ENCODE assay signal across 17 cellular contexts in genomic region chr13:97492684-97493371, GRCh38. TPM values are rescaled to one million over a fixed set of nuclear protein-coding genes. Genes with fewer than 3 reads are reported as not detected.
DNase-seq lines count a peak whose midpoint lies in the region; ATAC-seq, FAIRE-seq and TF ChIP-seq lines count a peak whose summit lies in the region.
"Had no signal": no experiment of that assay in that cellular context is flagged by ENCODE, and none has a peak within 500 bp of the region (broad histone marks: within the 10 kb centered on the region; RNA-seq: fewer than 3 reads in every experiment).

No MANE protein-coding gene starts in this region.

- H3K36me3 Mint-ChIP-seq in activated CD8-positive, alpha-beta T cell treated with anti-CD3 and anti-CD28 coated beads, Interleukin-2, amount 10 ng/mL, durations not matched to agents 7 days and 5 days (ENCODE audit: low read depth), result peaks cover 4% of the 10 kb centered on the region
- H3K36me3 Mint-ChIP-seq in activated CD8-positive, alpha-beta T cell treated with anti-CD3 and anti-CD28 coated beads for 36 hours (ENCODE audit: low read depth), result no peaks in the 10 kb centered on the region
- H3K36me3 Mint-ChIP-seq: CD14-positive monocyte; CD4-positive, alpha-beta memory T cell had no signal

- H3K9me3 Mint-ChIP-seq in activated CD8-positive, alpha-beta T cell treated with anti-CD3 and anti-CD28 coated beads, Interleukin-2, amount 10 ng/mL, durations not matched to agents 7 days and 5 days (ENCODE audit: insufficient read depth), result peaks cover 18% of the 10 kb centered on the region
- peaks cover 5% of the 10 kb centered on the region for H3K9me3 Mint-ChIP-seq in activated CD8-positive, alpha-beta T cell treated with anti-CD3 and anti-CD28 coated beads for 36 hours

- peaks cover 16% of the 10 kb centered on the region for H3K4me1 Mint-ChIP-seq in activated CD8-positive, alpha-beta T cell treated with anti-CD3 and anti-CD28 coated beads, Interleukin-2, amount 10 ng/mL, durations not matched to agents 7 days and 5 days (ENCODE audit: low read depth)
- no peaks in the 10 kb centered on the region for H3K4me1 Mint-ChIP-seq in activated CD8-positive, alpha-beta T cell treated with anti-CD3 and anti-CD28 coated beads for 36 hours (ENCODE audit: low read depth)
- H3K4me1 Mint-ChIP-seq: CD4-positive, alpha-beta memory T cell had no signal

- CTCF ChIA-PET in activated CD8-positive, alpha-beta T cell treated with anti-CD3 and anti-CD28 coated beads, Interleukin-2, amount 10 ng/mL, durations not matched to agents 7 days and 5 days (lab: Charles Lee), result no interaction called here
- CTCF ChIA-PET in activated CD8-positive, alpha-beta T cell treated with anti-CD3 and anti-CD28 coated beads for 36 hours (lab: Charles Lee), result interaction anchor here (1.1 kb wide), 1 partner anchor 9 kb away, joined by 3 read pairs; no protein-coding TSS in a partner anchor

- no peaks in the 10 kb centered on the region for H3K36me3 ChIP-seq in bronchial epithelial cell (ENCODE audit: control insufficient read depth, insufficient read depth, low read length)
- H3K36me3 ChIP-seq: BLaER1 had no signal

- H3K27ac Mint-ChIP-seq in activated CD8-positive, alpha-beta T cell treated with anti-CD3 and anti-CD28 coated beads, Interleukin-2, amount 10 ng/mL, durations not matched to agents 7 days and 5 days, result peak overlapping the region; percentile 57
- no peak overlapping the region for H3K27ac Mint-ChIP-seq in activated CD8-positive, alpha-beta T cell treated with anti-CD3 and anti-CD28 coated beads for 36 hours
- H3K27ac Mint-ChIP-seq: CD14-positive monocyte; CD4-positive, alpha-beta memory T cell; H9; IgD-negative memory B cell had no signal

- DNase-seq in activated CD8-positive, alpha-beta T cell treated with anti-CD3 and anti-CD28 coated beads, Interleukin-2, amount 10 ng/mL, durations not matched to agents 7 days and 5 days, result no peak
- no peak for DNase-seq in activated CD8-positive, alpha-beta T cell treated with anti-CD3 and anti-CD28 coated beads for 36 hours
- DNase-seq in bronchial epithelial cell (ENCODE audit: low read depth) (peak; percentile 55), NCI-H748 (lab: John Stamatoyannopoulos, UW; ENCODE audit: unreplicated experiment) (no peak)
- DNase-seq: 8988T; CD4-positive, alpha-beta memory T cell; DMS79; GDM1; H9 had no signal

- H3K4me3 ChIP-seq in bronchial epithelial cell (ENCODE audit: low read depth, low read length), result no peak overlapping the region
- H3K4me3 ChIP-seq: BLaER1 had no signal

- H3K27me3 Mint-ChIP-seq in activated CD8-positive, alpha-beta T cell treated with anti-CD3 and anti-CD28 coated beads, Interleukin-2, amount 10 ng/mL, durations not matched to agents 7 days and 5 days (ENCODE audit: low read depth), result no peaks in the 10 kb centered on the region
- peaks cover 2% of the 10 kb centered on the region for H3K27me3 Mint-ChIP-seq in activated CD8-positive, alpha-beta T cell treated with anti-CD3 and anti-CD28 coated beads for 36 hours

- intact Hi-C loops in activated CD8-positive, alpha-beta T cell treated with anti-CD3 and anti-CD28 coated beads for 36 hours (cut with micrococcal nuclease), result no loop called here

- POLR2A ChIA-PET in activated CD8-positive, alpha-beta T cell treated with anti-CD3 and anti-CD28 coated beads, Interleukin-2, amount 10 ng/mL, durations not matched to agents 7 days and 5 days (lab: Charles Lee), result no interaction called here
- POLR2A ChIA-PET in activated CD8-positive, alpha-beta T cell treated with anti-CD3 and anti-CD28 coated beads for 36 hours (lab: Charles Lee), result interaction anchor here (0.7 kb wide), 1 partner anchor 34 kb away, joined by 3 read pairs; no protein-coding TSS in a partner anchor

- no peak for FAIRE-seq in bronchial epithelial cell (lab: Jason Lieb, UNC)
- FAIRE-seq: H1, HepG2 had no signal

- H3K27me3 ChIP-seq in bronchial epithelial cell (ENCODE audit: control insufficient read depth, insufficient read depth, low read length), result no peaks in the 10 kb centered on the region
- H3K27me3 ChIP-seq: BLaER1 had no signal

- no peak for ATAC-seq in activated CD8-positive, alpha-beta T cell treated with anti-CD3 and anti-CD28 coated beads, Interleukin-2, amount 10 ng/mL, durations not matched to agents 7 days and 5 days
- no peak for ATAC-seq in activated CD8-positive, alpha-beta T cell treated with anti-CD3 and anti-CD28 coated beads for 36 hours
- ATAC-seq in HG02938 (IDR thresholded peaks at IDR 0.05; ENCODE audit: unreplicated experiment), result peak; percentile 15
- ATAC-seq in esophagus mucosa, result peak; percentile 85
- no peak for ATAC-seq in HG02885 (IDR thresholded peaks at IDR 0.05; ENCODE audit: poor library complexity, unreplicated experiment)
- ATAC-seq: HepG2 had no signal

- TF ChIP-seq CTCF in activated CD8-positive, alpha-beta T cell treated with anti-CD3 and anti-CD28 coated beads for 36 hours (IDR thresholded peaks at IDR 0.05), result no peak
- no peak for TF ChIP-seq CTCF in bronchial epithelial cell (IDR thresholded peaks at IDR 0.05; ENCODE audit: insufficient read depth, low read length, severe bottlenecking)

- H3K4me3 Mint-ChIP-seq in activated CD8-positive, alpha-beta T cell treated with anti-CD3 and anti-CD28 coated beads, Interleukin-2, amount 10 ng/mL, durations not matched to agents 7 days and 5 days, result no peak overlapping the region
- no peak overlapping the region for H3K4me3 Mint-ChIP-seq in activated CD8-positive, alpha-beta T cell treated with anti-CD3 and anti-CD28 coated beads for 36 hours
- H3K4me3 Mint-ChIP-seq: CD14-positive monocyte; CD4-positive, alpha-beta memory T cell; H9; IgD-negative memory B cell had no signal

RNA-seq across cellular contexts. Expression of gene RAP2A, which starts 58.9 kb away (rescaled TPM):
- 10 to 100 TPM; 29.7 to 29.8 TPM for total RNA-seq in activated CD8-positive, alpha-beta T cell treated with anti-CD3 and anti-CD28 coated beads, Interleukin-2, amount 10 ng/mL, durations not matched to agents 7 days and 5 days
- total RNA-seq in activated CD8-positive, alpha-beta T cell treated with anti-CD3 and anti-CD28 coated beads for 36 hours, result 10 to 100 TPM; 19.8 to 21.5 TPM
- total RNA-seq in bronchial epithelial cell (44.0 and 47.7 TPM in 2 replicates), esophagus mucosa (43.8 TPM)

Comparison
In these comparisons a context has a peak if more than half of its experiments do, and no peak if none do; other contexts are left out.
1. ATAC-seq: peak in HG02938 (single experiment) and esophagus mucosa (single experiment); none in activated CD8-positive, alpha-beta T cell treated with anti-CD3 and anti-CD28 coated beads, Interleukin-2, amount 10 ng/mL, durations not matched to agents 7 days and 5 days (single experiment), activated CD8-positive, alpha-beta T cell treated with anti-CD3 and anti-CD28 coated beads for 36 hours (single experiment) and HG02885 (single experiment).